In genomic region chr1:62382581-62382980, GRCh38 we compare ENCODE assay signal across 1 cellular context.
TF ChIP-seq lines count a peak whose summit lies in the region.

No MANE protein-coding gene starts in this region.

TF ChIP-seq in HepG2, 621 proteins besides CTCF, POLR2A, EP300 and RAD21 (continued from another document):
- TF ChIP-seq ERF (CRISPR knock-in tag; IDR thresholded peaks at IDR 0.05): no peak
- TF ChIP-seq, protein P1, sequence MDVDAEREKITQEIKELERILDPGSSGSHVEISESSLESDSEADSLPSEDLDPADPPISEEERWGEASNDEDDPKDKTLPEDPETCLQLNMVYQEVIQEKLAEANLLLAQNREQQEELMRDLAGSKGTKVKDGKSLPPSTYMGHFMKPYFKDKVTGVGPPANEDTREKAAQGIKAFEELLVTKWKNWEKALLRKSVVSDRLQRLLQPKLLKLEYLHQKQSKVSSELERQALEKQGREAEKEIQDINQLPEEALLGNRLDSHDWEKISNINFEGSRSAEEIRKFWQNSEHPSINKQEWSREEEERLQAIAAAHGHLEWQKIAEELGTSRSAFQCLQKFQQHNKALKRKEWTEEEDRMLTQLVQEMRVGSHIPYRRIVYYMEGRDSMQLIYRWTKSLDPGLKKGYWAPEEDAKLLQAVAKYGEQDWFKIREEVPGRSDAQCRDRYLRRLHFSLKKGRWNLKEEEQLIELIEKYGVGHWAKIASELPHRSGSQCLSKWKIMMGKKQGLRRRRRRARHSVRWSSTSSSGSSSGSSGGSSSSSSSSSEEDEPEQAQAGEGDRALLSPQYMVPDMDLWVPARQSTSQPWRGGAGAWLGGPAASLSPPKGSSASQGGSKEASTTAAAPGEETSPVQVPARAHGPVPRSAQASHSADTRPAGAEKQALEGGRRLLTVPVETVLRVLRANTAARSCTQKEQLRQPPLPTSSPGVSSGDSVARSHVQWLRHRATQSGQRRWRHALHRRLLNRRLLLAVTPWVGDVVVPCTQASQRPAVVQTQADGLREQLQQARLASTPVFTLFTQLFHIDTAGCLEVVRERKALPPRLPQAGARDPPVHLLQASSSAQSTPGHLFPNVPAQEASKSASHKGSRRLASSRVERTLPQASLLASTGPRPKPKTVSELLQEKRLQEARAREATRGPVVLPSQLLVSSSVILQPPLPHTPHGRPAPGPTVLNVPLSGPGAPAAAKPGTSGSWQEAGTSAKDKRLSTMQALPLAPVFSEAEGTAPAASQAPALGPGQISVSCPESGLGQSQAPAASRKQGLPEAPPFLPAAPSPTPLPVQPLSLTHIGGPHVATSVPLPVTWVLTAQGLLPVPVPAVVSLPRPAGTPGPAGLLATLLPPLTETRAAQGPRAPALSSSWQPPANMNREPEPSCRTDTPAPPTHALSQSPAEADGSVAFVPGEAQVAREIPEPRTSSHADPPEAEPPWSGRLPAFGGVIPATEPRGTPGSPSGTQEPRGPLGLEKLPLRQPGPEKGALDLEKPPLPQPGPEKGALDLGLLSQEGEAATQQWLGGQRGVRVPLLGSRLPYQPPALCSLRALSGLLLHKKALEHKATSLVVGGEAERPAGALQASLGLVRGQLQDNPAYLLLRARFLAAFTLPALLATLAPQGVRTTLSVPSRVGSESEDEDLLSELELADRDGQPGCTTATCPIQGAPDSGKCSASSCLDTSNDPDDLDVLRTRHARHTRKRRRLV (CRISPR knock-in tag; IDR thresholded peaks at IDR 0.05): no peak
- no peak for TF ChIP-seq NFE2 (CRISPR knock-in tag; IDR thresholded peaks at IDR 0.05)
- no peak for TF ChIP-seq NR2F2 (IDR thresholded peaks at IDR 0.05; ENCODE audit: borderline replicate concordance, low read depth)
- no peak for TF ChIP-seq IKZF4 (CRISPR knock-in tag; IDR thresholded peaks at IDR 0.05; ENCODE audit: borderline replicate concordance, low read depth, not compliant biosample characterization)
- no peak for TF ChIP-seq ZNF720 (CRISPR knock-in tag; IDR thresholded peaks at IDR 0.05)
- no peak for TF ChIP-seq ZNF841 (CRISPR knock-in tag; IDR thresholded peaks at IDR 0.05; ENCODE audit: borderline replicate concordance)
- no peak for TF ChIP-seq MXD1 (CRISPR knock-in tag; IDR thresholded peaks at IDR 0.05)
- TF ChIP-seq ZNF747 (CRISPR knock-in tag; IDR thresholded peaks at IDR 0.05; ENCODE audit: borderline replicate concordance): no peak
- TF ChIP-seq ZBTB10 (CRISPR knock-in tag; IDR thresholded peaks at IDR 0.05; ENCODE audit: borderline replicate concordance): no peak
- TF ChIP-seq MTA3 (CRISPR knock-in tag; IDR thresholded peaks at IDR 0.05): no peak
- no peak for TF ChIP-seq AKAP8 (CRISPR knock-in tag; IDR thresholded peaks at IDR 0.05)
- no peak for TF ChIP-seq E2F1 (CRISPR knock-in tag; IDR thresholded peaks at IDR 0.05)
- TF ChIP-seq CBX1 (IDR thresholded peaks at IDR 0.05; ENCODE audit: low read depth): no peak
- TF ChIP-seq HES4 (CRISPR knock-in tag; IDR thresholded peaks at IDR 0.05; ENCODE audit: borderline replicate concordance): no peak
- TF ChIP-seq KLF13 (CRISPR knock-in tag; IDR thresholded peaks at IDR 0.05): no peak
- TF ChIP-seq ZNF34 (CRISPR knock-in tag; IDR thresholded peaks at IDR 0.05; ENCODE audit: borderline replicate concordance): no peak
- TF ChIP-seq MIXL1 (CRISPR knock-in tag; IDR thresholded peaks at IDR 0.05): no peak
